In genomic region chr5:127919006-127919796, GRCh38 we compare ENCODE assay signal across 20 cellular contexts.
DNase-seq lines count a peak whose midpoint lies in the region; ATAC-seq, FAIRE-seq and TF ChIP-seq lines count a peak whose summit lies in the region.
"Had no signal": no experiment of that assay in that cellular context is flagged by ENCODE, and none has a peak within 500 bp of the region (broad histone marks: within the 10 kb centered on the region; RNA-seq: fewer than 3 reads in every experiment).

No MANE protein-coding gene starts in this region.

- TF ChIP-seq CTCF in VCaP (conservative IDR thresholded peaks at IDR 0.05) (no peak), foreskin keratinocyte (conservative IDR thresholded peaks at IDR 0.05) (no peak), prostate gland (IDR thresholded peaks at IDR 0.05) (no peak), transverse colon (IDR thresholded peaks at IDR 0.05) (no peak), progenitor cell of endocrine pancreas (IDR thresholded peaks at IDR 0.05; ENCODE audit: unreplicated experiment) (no peak)

- H3K27ac Mint-ChIP-seq in progenitor cell of endocrine pancreas, result no peak overlapping the region

- H3K9me3 ChIP-seq in prostate gland, result no peaks in the 10 kb centered on the region
- H3K9me3 ChIP-seq in transverse colon, result no peaks in the 10 kb centered on the region
- H3K9me3 ChIP-seq: BLaER1 treated with 17β-estradiol and CSF1 and Interleukin-3, amounts not matched to agents 10 nM and 100 nM; HAP-1; Peyer's patch had no signal

- peak; percentile 4 for FAIRE-seq in HTR-8/SVneo (lab: Jason Lieb, UNC)
- FAIRE-seq: K562 had no signal

- H3K4me3 ChIP-seq in prostate gland (no peak overlapping the region), transverse colon (no peak overlapping the region)
- H3K4me3 ChIP-seq: BLaER1 treated with 17β-estradiol and CSF1 and Interleukin-3, amounts not matched to agents 10 nM and 100 nM; HAP-1; K562; Peyer's patch had no signal

- H3K9me3 Mint-ChIP-seq in progenitor cell of endocrine pancreas (ENCODE audit: low read depth), result no peaks in the 10 kb centered on the region
- H3K9me3 Mint-ChIP-seq: CD4-positive, alpha-beta memory T cell had no signal

- no peak for TF ChIP-seq EP300 in transverse colon (IDR thresholded peaks at IDR 0.05; ENCODE audit: low read depth)

- 77% methylated on average over 5 of the region's 5 CpGs for WGBS in prostate gland
- WGBS in transverse colon (ENCODE audit: low coverage in 1 of 2), 2 donors, result 82 to 88% methylated on average over 4 to 5 of the region's 5 CpGs

- ATAC-seq in foreskin keratinocyte, result peak; percentile 38
- ATAC-seq: K562 had no signal

- TF ChIP-seq POLR2A in prostate gland (IDR thresholded peaks at IDR 0.05) (no peak), transverse colon (IDR thresholded peaks at IDR 0.05) (no peak)

- no peak for DNase-seq in HTR-8/SVneo (ENCODE audit: insufficient read length, low spot score)
- DNase-seq in foreskin keratinocyte, result no peak
- DNase-seq in prostate gland (ENCODE audit: low spot score), result peak; percentile 51
- no peak for DNase-seq in NCI-H1930 (lab: John Stamatoyannopoulos, UW)
- no peak for DNase-seq in transverse colon
- no peak for DNase-seq in progenitor cell of endocrine pancreas (ENCODE audit: low spot score, unreplicated experiment)
- DNase-seq: ACHN; CD4-positive, alpha-beta memory T cell; EL; NCI-H1105; NCI-H146; NCI-H2029 treated with DMSO at 0.1 percent for 48 hours; NCI-H2171 treated with DMSO at 0.1 percent for 48 hours; NCI-H524 treated with DMSO at 0.1 percent for 48 hours; NCI-H82; Peyer's patch had no signal

- H3K27me3 Mint-ChIP-seq in progenitor cell of endocrine pancreas, result no peaks in the 10 kb centered on the region
- H3K27me3 Mint-ChIP-seq: CD4-positive, alpha-beta memory T cell had no signal

- H3K36me3 ChIP-seq in prostate gland, result no peaks in the 10 kb centered on the region
- no peaks in the 10 kb centered on the region for H3K36me3 ChIP-seq in transverse colon
- H3K36me3 ChIP-seq: BLaER1 treated with 17β-estradiol and CSF1 and Interleukin-3, amounts not matched to agents 10 nM and 100 nM; HAP-1; Peyer's patch had no signal

- H3K4me1 ChIP-seq in foreskin keratinocyte (peaks cover 4% of the 10 kb centered on the region), prostate gland (replicated peaks) (no peaks in the 10 kb centered on the region), transverse colon (peaks cover 0 to 18% (median 8%) of the 10 kb centered on the region in 4 donors)
- H3K4me1 ChIP-seq: HAP-1 had no signal

- no peaks in the 10 kb centered on the region for H3K36me3 Mint-ChIP-seq in progenitor cell of endocrine pancreas (ENCODE audit: insufficient read depth)
- H3K36me3 Mint-ChIP-seq: CD4-positive, alpha-beta memory T cell had no signal

- in situ Hi-C loops in transverse colon (cut with MboI; ENCODE audit: low pct_ligation_motif_present in 1 of 4, low pct_unique_long_range_greater_than_20kb in 1 of 4, low sequenced_read_pairs in 3 of 4), result no loop called here

- peaks cover 18% of the 10 kb centered on the region for H3K4me1 Mint-ChIP-seq in progenitor cell of endocrine pancreas (ENCODE audit: low read depth)

- H3K27ac ChIP-seq in VCaP (peak overlapping the region; percentile 50), foreskin keratinocyte (no peak overlapping the region), prostate gland (no peak overlapping the region), transverse colon (no peak overlapping the region)
- H3K27ac ChIP-seq: BLaER1 treated with 17β-estradiol and CSF1 and Interleukin-3, amounts not matched to agents 10 nM and 100 nM; Peyer's patch had no signal

- intact Hi-C loops in prostate gland (cut with DNase I), result no loop called here
- intact Hi-C loops in transverse colon (cut with DNase I; ENCODE audit: low total_unique reads), result no loop called here

- H3K4me3 Mint-ChIP-seq in progenitor cell of endocrine pancreas (ENCODE audit: low read depth), result no peak overlapping the region

- H3K27me3 ChIP-seq in foreskin keratinocyte, result no peaks in the 10 kb centered on the region
- no peaks in the 10 kb centered on the region for H3K27me3 ChIP-seq in prostate gland (replicated peaks; ENCODE audit: insufficient read depth)
- no peaks in the 10 kb centered on the region for H3K27me3 ChIP-seq in transverse colon
- H3K27me3 ChIP-seq: BLaER1 treated with 17β-estradiol and CSF1 and Interleukin-3, amounts not matched to agents 10 nM and 100 nM; Peyer's patch had no signal
